15 cellular contexts compared by ENCODE assay signal in the genomic region with DNA sequence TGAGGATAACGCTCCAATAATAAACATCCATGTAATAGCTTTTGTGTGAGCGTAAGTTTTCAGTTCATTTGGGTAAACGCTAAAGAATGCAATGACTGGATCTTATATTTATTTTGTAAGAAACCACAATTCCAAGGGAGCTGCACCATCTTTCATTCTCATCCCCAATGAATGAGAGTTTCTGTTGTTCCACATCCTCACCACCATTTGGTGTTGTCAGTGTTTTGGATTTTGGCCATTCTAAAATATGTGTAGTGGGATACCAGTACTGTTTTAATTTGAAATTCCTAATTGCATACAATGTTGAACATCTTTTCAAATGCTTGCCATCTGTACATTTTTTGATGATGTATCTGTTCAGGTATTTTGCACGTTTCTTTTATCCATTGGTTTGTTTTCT. TPM values are rescaled to one million over a fixed set of nuclear protein-coding genes. Genes with fewer than 3 reads are reported as not detected.
"Had no signal": no experiment of that assay in that cellular context is flagged by ENCODE, and none has a peak within 500 bp of the region (broad histone marks: within the 10 kb centered on the region; RNA-seq: fewer than 3 reads in every experiment).

No MANE protein-coding gene starts in this region.

- H3K4me3 ChIP-seq: coronary artery, ovary, upper lobe of right lung had no signal

- H3K4me1 ChIP-seq: upper lobe of right lung had no signal

- H3K27ac ChIP-seq: coronary artery, ovary, upper lobe of right lung had no signal

- DNase-seq: activated CD4-positive, alpha-beta T cell treated with anti-CD3 and anti-CD28 coated beads, Interleukin-2, amount 50 U/mL, for 4 hours; activated CD8-positive, alpha-beta memory T cell treated with anti-CD3 and anti-CD28 coated beads, Interleukin-2, amount 10 ng/mL, durations not matched to agents 7 days and 5 days; activated gamma-delta T cell treated with Interleukin-2 at 50 U/mL for 16 hours; activated naive CD8-positive, alpha-beta T cell treated with anti-CD3 and anti-CD28 coated beads for 36 hours; activated T-cell treated with anti-CD3 and anti-CD28 coated beads, Interleukin-2, amount 50 U/mL, for 24 hours; aorta; caudate nucleus; effector CD8-positive, alpha-beta T cell; hypothalamus; ovary; stimulated activated CD4-positive, alpha-beta T cell treated with anti-CD3 and anti-CD28 coated beads, Interleukin-12 subunit alpha, Interleukin-12 subunit beta, amount 100 ng/mL, for 4 hours; stimulated activated naive CD8-positive, alpha-beta T cell treated with anti-CD3 and anti-CD28 coated beads, Interleukin-15, Interleukin-2, amounts not matched to agents 100 U/mL and 50 U/mL, for 24 hours; T-helper 2 cell; upper lobe of right lung had no signal

- H3K36me3 ChIP-seq: ovary, upper lobe of right lung had no signal

- H3K27me3 ChIP-seq: ovary, upper lobe of right lung had no signal

- ATAC-seq: activated CD8-positive, alpha-beta memory T cell treated with anti-CD3 and anti-CD28 coated beads, Interleukin-2, amount 10 ng/mL, durations not matched to agents 7 days and 5 days; stimulated activated naive CD8-positive, alpha-beta T cell treated with anti-CD3 and anti-CD28 coated beads, Interleukin-15, Interleukin-2, amounts not matched to agents 100 U/mL and 50 U/mL, for 24 hours; upper lobe of right lung had no signal

- H3K9me3 ChIP-seq: ovary, upper lobe of right lung had no signal

RNA-seq across cellular contexts. Expression of gene SEMA3D, which starts 50.9 kb away (rescaled TPM):
- total RNA-seq: activated CD8-positive, alpha-beta memory T cell treated with anti-CD3 and anti-CD28 coated beads, Interleukin-2, amount 10 ng/mL, durations not matched to agents 7 days and 5 days; activated naive CD8-positive, alpha-beta T cell treated with anti-CD3 and anti-CD28 coated beads for 36 hours had no signal
